ENCODE assay signal across 25 cellular contexts in genomic region chr19:474126-475078, GRCh38. TPM values are rescaled to one million over a fixed set of nuclear protein-coding genes. Genes with fewer than 3 reads are reported as not detected.
DNase-seq lines count a peak whose midpoint lies in the region; ATAC-seq and TF ChIP-seq lines count a peak whose summit lies in the region.
"Had no signal": no experiment of that assay in that cellular context is flagged by ENCODE, and none has a peak within 500 bp of the region (broad histone marks: within the 10 kb centered on the region; RNA-seq: fewer than 3 reads in every experiment).

No MANE protein-coding gene starts in this region.

- peak overlapping the region in 1 of 2 experiments; percentile 19 for H3K14ac ChIP-seq in mesenchymal stem cell (ENCODE audit: low read length in 2 of 2)

- no peak overlapping the region for H3K4me3 ChIP-seq in mesenchymal stem cell (ENCODE audit: insufficient read depth in 1 of 2, low read depth in 1 of 2, low read length in 2 of 2)
- H3K4me3 ChIP-seq in upper lobe of left lung = peak overlapping the region in 1 of 4 donors; percentile 20
- H3K4me3 ChIP-seq: ascending aorta, prostate gland, SJSA1 had no signal

- peak overlapping the region; percentile 14 for H4K91ac ChIP-seq in mesenchymal stem cell (ENCODE audit: low read length)

- no peak overlapping the region for H4K8ac ChIP-seq in mesenchymal stem cell (ENCODE audit: low read length)

- ATAC-seq in left cardiac atrium (peak; percentile 30 to 36), upper lobe of left lung (ENCODE audit: low FRiP score in 2 of 2) (peak; percentile 23 to 65), HG03378 (IDR thresholded peaks at IDR 0.05; ENCODE audit: unreplicated experiment) (no peak)
- ATAC-seq: CD8-positive, alpha-beta T cell; foreskin keratinocyte had no signal

- H3K27ac ChIP-seq in caudate nucleus (ENCODE audit: low read depth, low read length) (peak overlapping the region; percentile 36), mesenchymal stem cell (ENCODE audit: low read length, poor library complexity, severe bottlenecking) (no peak overlapping the region), upper lobe of left lung (peak overlapping the region; percentile 65 to 89 (median 78))
- H3K27ac ChIP-seq: ascending aorta, foreskin keratinocyte, prostate gland, SJSA1 had no signal

- DNase-seq in caudate nucleus (lab: John Stamatoyannopoulos, UW) (no peak), left cardiac atrium (no peak), mesenchymal stem cell (no peak), upper lobe of left lung (peak; percentile 29 to 80), NCI-H345 (lab: John Stamatoyannopoulos, UW) (no peak)
- no peak for DNase-seq in activated CD4-positive, alpha-beta T cell treated with anti-CD3 and anti-CD28 coated beads for 48 hours
- DNase-seq: activated CD4-positive, alpha-beta T cell treated with anti-CD3 and anti-CD28 coated beads for 1 hour; activated naive CD4-positive, alpha-beta T cell treated with anti-CD3 and anti-CD28 coated beads, Interleukin-2, amount 50 U/mL, for 16 hours; activated T-cell treated with anti-CD3 and anti-CD28 coated beads, Interleukin-2, amount 50 U/mL, for 48 hours; CD8-positive, alpha-beta T cell; foreskin keratinocyte; NCI-H1092; NCI-H187 treated with DMSO at 0.1 percent for 48 hours; NCI-H2227 treated with DMSO at 0.1 percent for 48 hours; small intestine; stimulated activated CD4-positive, alpha-beta T cell treated with anti-CD3 and anti-CD28 coated beads, Interleukin-2, amount 100 ng/mL, for 48 hours; stimulated activated naive CD4-positive, alpha-beta T cell had no signal

- no peak overlapping the region for H3K4ac ChIP-seq in mesenchymal stem cell (ENCODE audit: low read depth in 1 of 2, low read length in 2 of 2)

- no peak overlapping the region for H2BK12ac ChIP-seq in mesenchymal stem cell (ENCODE audit: low read length in 2 of 2)

- no peak overlapping the region for H2AK5ac ChIP-seq in mesenchymal stem cell (ENCODE audit: low read length, severe bottlenecking)

- H2BK120ac ChIP-seq in mesenchymal stem cell (ENCODE audit: low read depth, low read length) = no peak overlapping the region

- H2AFZ ChIP-seq in mesenchymal stem cell (ENCODE audit: low read depth, low read length) = no peak overlapping the region

- H3K36me3 ChIP-seq in mesenchymal stem cell (ENCODE audit: control insufficient read depth in 1 of 2, insufficient read depth in 2 of 2, low read depth in 1 of 2, low read length in 2 of 2) (no peaks in the 10 kb centered on the region), upper lobe of left lung (no peaks in the 10 kb centered on the region)
- H3K36me3 ChIP-seq: ascending aorta, prostate gland, SJSA1 had no signal

- peak in 1 of 4 donors; percentile 9 for TF ChIP-seq POLR2A in upper lobe of left lung (IDR thresholded peaks at IDR 0.05)

- H3K4me2 ChIP-seq in mesenchymal stem cell (ENCODE audit: low read length, poor library complexity, severe bottlenecking) = no peak overlapping the region

- H3K9me3 ChIP-seq in mesenchymal stem cell (ENCODE audit: control insufficient read depth, low read length) (no peaks in the 10 kb centered on the region), upper lobe of left lung (no peaks in the 10 kb centered on the region)
- H3K9me3 ChIP-seq: ascending aorta, prostate gland, SJSA1 had no signal

- H3K4me1 ChIP-seq in mesenchymal stem cell (ENCODE audit: control insufficient read depth, insufficient read depth, low read depth, low read length) (peaks cover 6% of the 10 kb centered on the region), upper lobe of left lung (peaks cover 0 to 8% (median 7%) of the 10 kb centered on the region in 4 donors)
- H3K4me1 ChIP-seq: ascending aorta, foreskin keratinocyte, prostate gland had no signal

- peaks cover 0 to 26% of the 10 kb centered on the region in 2 experiments for H3K27me3 ChIP-seq in mesenchymal stem cell (ENCODE audit: control insufficient read depth in 1 of 2, insufficient read depth in 1 of 2, low read length in 2 of 2)
- no peaks in the 10 kb centered on the region for H3K27me3 ChIP-seq in upper lobe of left lung
- H3K27me3 ChIP-seq: ascending aorta, foreskin keratinocyte, SJSA1 had no signal

- intact Hi-C loops in left cardiac atrium (cut with DNase I) = no loop called here

- 86% methylated on average over 57 of the region's 57 CpGs for WGBS in mesenchymal stem cell
- WGBS in upper lobe of left lung, 2 donors = 56 to 57% methylated on average over 41 to 45 of the region's 57 CpGs

- no peak overlapping the region for H2BK5ac ChIP-seq in mesenchymal stem cell (ENCODE audit: low read depth, low read length, poor library complexity, severe bottlenecking)

- H3K18ac ChIP-seq in mesenchymal stem cell (ENCODE audit: low read depth in 1 of 2, low read length in 2 of 2) = no peak overlapping the region

- no peak overlapping the region for H3K9ac ChIP-seq in mesenchymal stem cell (ENCODE audit: low read length)

- peak in 2 of 6 experiments; percentile 26 to 44 for TF ChIP-seq CTCF in upper lobe of left lung (IDR thresholded peaks at IDR 0.05)

- H3K23ac ChIP-seq in mesenchymal stem cell (ENCODE audit: low read length in 2 of 2) = no peak overlapping the region

- H3K79me1 ChIP-seq in mesenchymal stem cell (replicated peaks; ENCODE audit: low read length, poor library complexity, severe bottlenecking) = no peaks in the 10 kb centered on the region

- H2BK15ac ChIP-seq in mesenchymal stem cell (ENCODE audit: low read depth, poor library complexity, severe bottlenecking) = no peak overlapping the region

- TF ChIP-seq EP300 in upper lobe of left lung (IDR thresholded peaks at IDR 0.05) = peak in 1 of 4 donors; percentile 53

RNA-seq across cellular contexts. Expression of gene SHC2, which starts 13.6 kb away (rescaled TPM):
- 10 to 100 TPM; 10.7 to 19.4 TPM for total RNA-seq in left cardiac atrium
- 23.8 TPM for polyA plus RNA-seq in mesenchymal stem cell (2013, experiment 1 of 2)
- 24.7 TPM for polyA plus RNA-seq in mesenchymal stem cell (2013, experiment 2 of 2)
- 100 to 1,000 TPM in 1 of 6 donors, 10 to 100 TPM in 5; 10.5 to 104 (median 22.5) TPM for total RNA-seq in upper lobe of left lung
- total RNA-seq: activated CD8-positive, alpha-beta memory T cell treated with anti-CD3 and anti-CD28 coated beads for 36 hours; SJSA1; T-helper 1 cell treated with Interleukin-12 subunit alpha and Interleukin-12 subunit beta and Interleukin-4 antibody, amounts not matched to agents 30 ng/mL and 1 ng/mL, for 36 hours had no signal

RNA-seq across cellular contexts. Expression of gene MADCAM1, which starts 21.9 kb away (rescaled TPM):
- total RNA-seq in left cardiac atrium = under 1 TPM; 0.24 to 0.41 TPM
- polyA plus RNA-seq in mesenchymal stem cell (2013, experiment 1 of 2) = 0.29 TPM
- 0.23 TPM for polyA plus RNA-seq in mesenchymal stem cell (2013, experiment 2 of 2)
- 1 to 10 TPM in 2 of 6 donors, under 1 TPM in 2, not detected in 2; 0.63 to 3.1 (median 1.1) TPM for total RNA-seq in upper lobe of left lung
- total RNA-seq: ascending aorta, H4, mononuclear cell, SJSA1 had no signal

RNA-seq across cellular contexts. Expression of gene TPGS1, which starts 32.9 kb away (rescaled TPM):
- total RNA-seq in left cardiac atrium (10 to 100 TPM; 12.1 to 14.9 TPM), upper lobe of left lung (10 to 100 TPM; 30.9 to 67.1 (median 40.1) TPM)
- polyA plus RNA-seq in mesenchymal stem cell (2013, experiment 1 of 2) = 10.3 TPM
- polyA plus RNA-seq in mesenchymal stem cell (2013, experiment 2 of 2) = 9.3 TPM

RNA-seq across cellular contexts. Expression of gene CDC34, which starts 57.2 kb away (rescaled TPM):
- 10 to 100 TPM; 63.9 to 71.0 TPM for total RNA-seq in left cardiac atrium
- 82.8 TPM for polyA plus RNA-seq in mesenchymal stem cell (2013, experiment 1 of 2)
- 82.0 TPM for polyA plus RNA-seq in mesenchymal stem cell (2013, experiment 2 of 2)
- total RNA-seq in upper lobe of left lung = 100 to 1,000 TPM in 1 of 6 donors, 10 to 100 TPM in 5; 42.7 to 140 (median 52.4) TPM

Comparison
In these comparisons a context has a peak if more than half of its experiments do, and no peak if none do; other contexts are left out.
1. DNase-seq: peak in upper lobe of left lung (2 of 2); none in caudate nucleus (0 of 61), left cardiac atrium (single experiment), mesenchymal stem cell (single experiment), activated CD4-positive, alpha-beta T cell treated with anti-CD3 and anti-CD28 coated beads for 48 hours (single experiment) and NCI-H345 (single experiment).